Comparison of ENCODE assay signal across 16 cellular contexts in genomic region chr5:153658151-153658550, GRCh38.
"Had no signal": no experiment of that assay in that cellular context is flagged by ENCODE, and none has a peak within 500 bp of the region (broad histone marks: within the 10 kb centered on the region; RNA-seq: fewer than 3 reads in every experiment).

No MANE protein-coding gene starts in this region.

- H3K9me3 ChIP-seq: lower lobe of right lung, thyroid gland had no signal

- ATAC-seq: left cardiac atrium; lower lobe of right lung; stimulated activated naive B cell treated with anti-CD40 and anti-IgM and Interleukin-4, amounts not matched to agents 10 μg/mL and 1 μg/mL and 100 μg/mL, for 72 hours had no signal

- H3K27ac Mint-ChIP-seq: activated CD4-positive, alpha-beta T cell treated with anti-CD3 and anti-CD28 coated beads, Interleukin-2, amount 10 ng/mL, durations not matched to agents 7 days and 5 days; activated naive CD8-positive, alpha-beta T cell; immature natural killer cell; stimulated activated naive B cell treated with anti-CD40 and anti-IgM and Interleukin-4, amounts not matched to agents 10 μg/mL and 1 μg/mL and 100 μg/mL, for 72 hours had no signal

- H3K36me3 ChIP-seq: brain microvascular endothelial cell, lower lobe of right lung, thyroid gland had no signal

- H3K4me1 ChIP-seq: lower lobe of right lung, thyroid gland had no signal

- H3K4me3 Mint-ChIP-seq: activated CD4-positive, alpha-beta T cell treated with anti-CD3 and anti-CD28 coated beads, Interleukin-2, amount 10 ng/mL, durations not matched to agents 7 days and 5 days; activated naive CD8-positive, alpha-beta T cell; central memory CD8-positive, alpha-beta T cell; immature natural killer cell; stimulated activated naive B cell treated with anti-CD40 and anti-IgM and Interleukin-4, amounts not matched to agents 10 μg/mL and 1 μg/mL and 100 μg/mL, for 72 hours had no signal

- H3K36me3 Mint-ChIP-seq: activated naive CD8-positive, alpha-beta T cell; immature natural killer cell; stimulated activated naive B cell treated with anti-CD40 and anti-IgM and Interleukin-4, amounts not matched to agents 10 μg/mL and 1 μg/mL and 100 μg/mL, for 72 hours had no signal

- H3K27ac ChIP-seq: brain microvascular endothelial cell, epithelial cell of prostate, lower lobe of right lung, thyroid gland had no signal

- DNase-seq: activated CD4-positive, alpha-beta T cell treated with anti-CD3 and anti-CD28 coated beads, Interleukin-2, amount 10 ng/mL, durations not matched to agents 7 days and 5 days; activated CD8-positive, alpha-beta memory T cell treated with anti-CD3 and anti-CD28 coated beads for 24 hours; activated gamma-delta T cell treated with Interleukin-2 at 50 U/mL for 16 hours; amniotic stem cell; brain microvascular endothelial cell; effector memory CD4-positive, alpha-beta T cell; head of caudate nucleus; immature natural killer cell; left cardiac atrium; lower lobe of right lung; stimulated activated CD4-positive, alpha-beta T cell treated with anti-CD3 and anti-CD28 coated beads, Interleukin-2, amount 100 ng/mL, for 48 hours; stimulated activated naive B cell treated with anti-CD40 and anti-IgM and Interleukin-4, amounts not matched to agents 10 μg/mL and 1 μg/mL and 100 μg/mL, for 72 hours; thyroid gland had no signal

- H3K4me3 ChIP-seq: lower lobe of right lung, thyroid gland had no signal

- H3K9me3 Mint-ChIP-seq: activated CD4-positive, alpha-beta T cell treated with anti-CD3 and anti-CD28 coated beads, Interleukin-2, amount 10 ng/mL, durations not matched to agents 7 days and 5 days; central memory CD8-positive, alpha-beta T cell; immature natural killer cell; stimulated activated naive B cell treated with anti-CD40 and anti-IgM and Interleukin-4, amounts not matched to agents 10 μg/mL and 1 μg/mL and 100 μg/mL, for 72 hours had no signal

- H3K27me3 ChIP-seq: brain microvascular endothelial cell, thyroid gland had no signal

- H3K27me3 Mint-ChIP-seq: activated naive CD8-positive, alpha-beta T cell; stimulated activated naive B cell treated with anti-CD40 and anti-IgM and Interleukin-4, amounts not matched to agents 10 μg/mL and 1 μg/mL and 100 μg/mL, for 72 hours had no signal

- H3K4me1 Mint-ChIP-seq: activated CD4-positive, alpha-beta T cell treated with anti-CD3 and anti-CD28 coated beads, Interleukin-2, amount 10 ng/mL, durations not matched to agents 7 days and 5 days; central memory CD8-positive, alpha-beta T cell; immature natural killer cell; stimulated activated naive B cell treated with anti-CD40 and anti-IgM and Interleukin-4, amounts not matched to agents 10 μg/mL and 1 μg/mL and 100 μg/mL, for 72 hours had no signal
